In genomic region chr20:61773926-61774587, GRCh38 we compare ENCODE assay signal across 27 cellular contexts.
"Had no signal": no experiment of that assay in that cellular context is flagged by ENCODE, and none has a peak within 500 bp of the region (broad histone marks: within the 10 kb centered on the region; RNA-seq: fewer than 3 reads in every experiment).

No MANE protein-coding gene starts in this region.

- H3K27ac Mint-ChIP-seq: immature natural killer cell; mesothelial cell of epicardium; naive B cell; natural killer cell; stimulated activated naive B cell treated with anti-CD40 and anti-IgM and Interleukin-4, amounts not matched to agents 10 μg/mL and 1 μg/mL and 100 μg/mL, for 72 hours had no signal

- H3K27me3 ChIP-seq: pancreas, right lobe of liver, testis, thyroid gland, transverse colon, uterus had no signal

- H3K4me1 Mint-ChIP-seq: immature natural killer cell; mesothelial cell of epicardium; naive B cell; natural killer cell; stimulated activated naive B cell treated with anti-CD40 and anti-IgM and Interleukin-4, amounts not matched to agents 10 μg/mL and 1 μg/mL and 100 μg/mL, for 72 hours had no signal

- H3K9me3 ChIP-seq: pancreas, psoas muscle, right lobe of liver, testis, thyroid gland, transverse colon, upper lobe of right lung, uterus had no signal

- H3K4me1 ChIP-seq: left lung, pancreas, psoas muscle, right lobe of liver, stomach, testis, thyroid gland, transverse colon, upper lobe of right lung, uterus had no signal

- H3K4me3 ChIP-seq: left lung, lung, pancreas, psoas muscle, right lobe of liver, skin epidermis, stomach, thyroid gland, transverse colon, upper lobe of right lung, uterus had no signal

- H3K36me3 Mint-ChIP-seq: immature natural killer cell; mesothelial cell of epicardium; naive B cell; natural killer cell; stimulated activated naive B cell treated with anti-CD40 and anti-IgM and Interleukin-4, amounts not matched to agents 10 μg/mL and 1 μg/mL and 100 μg/mL, for 72 hours had no signal

- H3K9me3 Mint-ChIP-seq: immature natural killer cell; mesothelial cell of epicardium; nephron progenitor cell; stimulated activated naive B cell treated with anti-CD40 and anti-IgM and Interleukin-4, amounts not matched to agents 10 μg/mL and 1 μg/mL and 100 μg/mL, for 72 hours had no signal

- ATAC-seq: left colon; left lung; natural killer cell; pancreas; psoas muscle; right lobe of liver; stimulated activated naive B cell treated with anti-CD40 and anti-IgM and Interleukin-4, amounts not matched to agents 10 μg/mL and 1 μg/mL and 100 μg/mL, for 72 hours; stimulated activated naive CD8-positive, alpha-beta T cell treated with anti-CD3 and anti-CD28 coated beads, Interleukin-15, Interleukin-2, amounts not matched to agents 100 U/mL and 50 U/mL, for 24 hours; upper lobe of right lung had no signal

- H3K36me3 ChIP-seq: left lung, pancreas, right lobe of liver, stomach, thyroid gland, transverse colon, upper lobe of right lung, uterus had no signal

- H3K27me3 Mint-ChIP-seq: naive B cell had no signal

- DNase-seq: hypothalamus; immature natural killer cell; kidney; left colon; left lung; mesendoderm; naive B cell; natural killer cell; psoas muscle; right lobe of liver; stimulated activated CD4-positive, alpha-beta T cell treated with anti-CD3 and anti-CD28 coated beads, Interleukin-12 subunit alpha, Interleukin-12 subunit beta, amount 100 ng/mL, for 4 hours; stimulated activated CD4-positive, alpha-beta T cell treated with anti-CD3 and anti-CD28 coated beads, Interleukin-15, amount 100 ng/mL, for 24 hours; stimulated activated CD4-positive, alpha-beta T cell treated with anti-CD3 and anti-CD28 coated beads, Interleukin-2, amount 100 ng/mL, for 24 hours; stimulated activated CD4-positive, alpha-beta T cell treated with anti-CD3 and anti-CD28 coated beads, Interleukin-4, amount 100 ng/mL, for 1 hour; stimulated activated naive B cell treated with anti-CD40 and anti-IgM and Interleukin-4, amounts not matched to agents 10 μg/mL and 1 μg/mL and 100 μg/mL, for 72 hours; stimulated activated naive CD8-positive, alpha-beta T cell treated with anti-CD3 and anti-CD28 coated beads, Interleukin-15, Interleukin-2, amounts not matched to agents 100 U/mL and 50 U/mL, for 24 hours; stomach; thyroid gland; transverse colon; upper lobe of right lung; uterus had no signal

- H3K27ac ChIP-seq: left lung, pancreas, psoas muscle, right lobe of liver, skin epidermis, stomach, testis, thyroid gland, transverse colon, upper lobe of right lung, uterus had no signal

- H3K4me3 Mint-ChIP-seq: immature natural killer cell; mesothelial cell of epicardium; naive B cell; natural killer cell; nephron progenitor cell; stimulated activated naive B cell treated with anti-CD40 and anti-IgM and Interleukin-4, amounts not matched to agents 10 μg/mL and 1 μg/mL and 100 μg/mL, for 72 hours had no signal
